9 cellular contexts compared by ENCODE assay signal in genomic region chr1:111030590-111030989, GRCh38.
DNase-seq lines count a peak whose midpoint lies in the region; ATAC-seq and TF ChIP-seq lines count a peak whose summit lies in the region.
"Had no signal": no experiment of that assay in that cellular context is flagged by ENCODE, and none has a peak within 500 bp of the region (broad histone marks: within the 10 kb centered on the region; RNA-seq: fewer than 3 reads in every experiment).

No MANE protein-coding gene starts in this region.

- peaks cover 18% of the 10 kb centered on the region for H3K27me3 Mint-ChIP-seq in activated T-helper 1 cell treated with anti-CD3 and anti-CD28 coated beads, Interleukin-12 subunit alpha, Interleukin-12 subunit beta, Interleukin-2, Interleukin-4 antibody, amounts not matched to agents 30 ng/mL and 10 ng/mL and 1 ng/mL, durations not matched to agents 14 hours and 24 hours and 36 hours (ENCODE audit: insufficient read depth)

- H3K79me2 ChIP-seq in OCI-LY3 (ENCODE audit: low read length), result no peaks in the 10 kb centered on the region

- no peak overlapping the region for H3K4me2 ChIP-seq in OCI-LY3 (ENCODE audit: low read length)

- H3K36me3 ChIP-seq in OCI-LY3 (replicated peaks; ENCODE audit: low read depth, low read length), result no peaks in the 10 kb centered on the region

- no peak overlapping the region for H3K4me3 ChIP-seq in OCI-LY3 (ENCODE audit: low read length)

- H3K9me3 Mint-ChIP-seq in activated T-helper 1 cell treated with anti-CD3 and anti-CD28 coated beads, Interleukin-12 subunit alpha, Interleukin-12 subunit beta, Interleukin-2, Interleukin-4 antibody, amounts not matched to agents 30 ng/mL and 10 ng/mL and 1 ng/mL, durations not matched to agents 14 hours and 24 hours and 36 hours, result no peaks in the 10 kb centered on the region
- H3K9me3 Mint-ChIP-seq: central memory CD8-positive, alpha-beta T cell had no signal

- no peaks in the 10 kb centered on the region for H3K4me1 Mint-ChIP-seq in activated T-helper 1 cell treated with anti-CD3 and anti-CD28 coated beads, Interleukin-12 subunit alpha, Interleukin-12 subunit beta, Interleukin-2, Interleukin-4 antibody, amounts not matched to agents 30 ng/mL and 10 ng/mL and 1 ng/mL, durations not matched to agents 14 hours and 24 hours and 36 hours (ENCODE audit: low read depth)
- H3K4me1 Mint-ChIP-seq: central memory CD8-positive, alpha-beta T cell had no signal

- no peak overlapping the region for H3K4me3 Mint-ChIP-seq in activated T-helper 1 cell treated with anti-CD3 and anti-CD28 coated beads, Interleukin-12 subunit alpha, Interleukin-12 subunit beta, Interleukin-2, Interleukin-4 antibody, amounts not matched to agents 30 ng/mL and 10 ng/mL and 1 ng/mL, durations not matched to agents 14 hours and 24 hours and 36 hours
- H3K4me3 Mint-ChIP-seq: central memory CD8-positive, alpha-beta T cell had no signal

- peaks cover 6% of the 10 kb centered on the region; the same call in 1 of the 2 replicates for H3K4me1 ChIP-seq in OCI-LY3 (ENCODE audit: low read length)

- no peak overlapping the region for H3K27ac Mint-ChIP-seq in activated T-helper 1 cell treated with anti-CD3 and anti-CD28 coated beads, Interleukin-12 subunit alpha, Interleukin-12 subunit beta, Interleukin-2, Interleukin-4 antibody, amounts not matched to agents 30 ng/mL and 10 ng/mL and 1 ng/mL, durations not matched to agents 14 hours and 24 hours and 36 hours

- intact Hi-C loops in activated T-helper 1 cell treated with anti-CD3 and anti-CD28 coated beads, Interleukin-12 subunit alpha, Interleukin-12 subunit beta, Interleukin-2, Interleukin-4 antibody, amounts not matched to agents 30 ng/mL and 10 ng/mL and 1 ng/mL, durations not matched to agents 14 hours and 24 hours and 36 hours (cut with micrococcal nuclease), result loop anchor here (1.0 to 5.0 kb wide), 4 partner anchors 192 to 739 kb away; no protein-coding TSS in a partner anchor

- no peak overlapping the region for H2AFZ ChIP-seq in OCI-LY3 (ENCODE audit: low read depth, low read length)

- peak; percentile 70 for DNase-seq in EH (ENCODE audit: low read depth)
- DNase-seq in HPDE6-E6E7 (ENCODE audit: extremely low spot score), result peak; percentile 17
- DNase-seq in activated T-helper 1 cell treated with anti-CD3 and anti-CD28 coated beads, Interleukin-12 subunit alpha, Interleukin-12 subunit beta, Interleukin-2, Interleukin-4 antibody, amounts not matched to agents 30 ng/mL and 10 ng/mL and 1 ng/mL, durations not matched to agents 14 hours and 24 hours and 36 hours (ENCODE audit: low spot score), result peak; percentile 49
- peak; percentile 22 for DNase-seq in glomerular endothelial cell (ENCODE audit: extremely low read depth, low read depth, low spot score)
- peak; percentile 6 to 64 (median 35) for DNase-seq in stimulated activated CD4-positive, alpha-beta T cell treated with anti-CD3 and anti-CD28 coated beads, Interleukin-12 subunit alpha, Interleukin-12 subunit beta, amount 100 ng/mL, for 48 hours (ENCODE audit: low read depth in 2 of 3, low spot score in 1 of 3)
- DNase-seq in omental fat pad (ENCODE audit: low spot score), result no peak

- H3K36me3 Mint-ChIP-seq in activated T-helper 1 cell treated with anti-CD3 and anti-CD28 coated beads, Interleukin-12 subunit alpha, Interleukin-12 subunit beta, Interleukin-2, Interleukin-4 antibody, amounts not matched to agents 30 ng/mL and 10 ng/mL and 1 ng/mL, durations not matched to agents 14 hours and 24 hours and 36 hours (ENCODE audit: low read depth), result no peaks in the 10 kb centered on the region

- no peak overlapping the region for H3K27ac ChIP-seq in OCI-LY3 (ENCODE audit: low read length)

- no peak for ATAC-seq in omental fat pad (ENCODE audit: low FRiP score)
- ATAC-seq in GM19023 (IDR thresholded peaks at IDR 0.05; ENCODE audit: unreplicated experiment), result no peak

- no peaks in the 10 kb centered on the region for H4K20me1 ChIP-seq in OCI-LY3 (ENCODE audit: insufficient read depth, low read length)

- H3K27me3 ChIP-seq in OCI-LY3 (ENCODE audit: low read depth, low read length), result no peaks in the 10 kb centered on the region

- no peaks in the 10 kb centered on the region for H3K9me3 ChIP-seq in OCI-LY3 (ENCODE audit: insufficient read depth, low read length)

- no peak overlapping the region for H3K9ac ChIP-seq in OCI-LY3 (ENCODE audit: low read length)

- peak; percentile 77 for TF ChIP-seq CTCF in OCI-LY3 (IDR thresholded peaks at IDR 0.05; ENCODE audit: low read depth, low read length)
- no peak for TF ChIP-seq CTCF in omental fat pad (IDR thresholded peaks at IDR 0.05)
